ENCODE assay signal across 21 cellular contexts in the genomic region with DNA sequence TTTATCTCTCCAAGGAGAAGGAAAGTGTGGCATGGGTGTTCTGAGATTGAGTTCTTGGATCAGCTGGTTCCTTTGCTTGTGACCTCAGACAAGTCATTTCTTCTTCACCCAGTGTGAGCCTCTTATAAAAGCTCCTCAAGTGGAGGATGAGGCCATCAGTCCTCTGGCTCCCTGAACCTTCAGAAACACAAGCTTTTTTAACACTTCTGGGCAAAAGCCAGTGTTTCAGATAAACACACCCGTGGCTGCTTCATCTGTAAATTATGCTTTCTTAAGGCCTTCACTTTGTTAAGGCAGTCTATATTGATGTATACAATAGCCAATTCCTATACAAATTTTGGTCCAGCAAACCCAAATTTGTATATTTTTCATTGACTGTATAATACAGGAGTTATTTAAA.
A peak's percentile ranks its signal among the peaks of the same experiment; 100 is the strongest.
DNase-seq lines count a peak whose midpoint lies in the region; ATAC-seq and TF ChIP-seq lines count a peak whose summit lies in the region.
"Had no signal": no experiment of that assay in that cellular context is flagged by ENCODE, and none has a peak within 500 bp of the region (broad histone marks: within the 10 kb centered on the region; RNA-seq: fewer than 3 reads in every experiment).

No MANE protein-coding gene starts in this region.

- H3K4me1 ChIP-seq in liver (ENCODE audit: control insufficient read depth in 4 of 4, insufficient read depth in 4 of 4, low read length in 3 of 4) = peaks cover 0 to 33% (median 16%) of the 10 kb centered on the region in 4 donors
- peaks cover 0 to 85% (median 40%) of the 10 kb centered on the region in 4 donors for H3K4me1 ChIP-seq in tibial artery
- H3K4me1 ChIP-seq: adrenal gland, BE2C had no signal

- peaks cover 0 to 8% (median 0%) of the 10 kb centered on the region in 4 donors for H3K36me3 ChIP-seq in liver (ENCODE audit: control insufficient read depth in 4 of 4, insufficient read depth in 3 of 4, low read depth in 1 of 4, low read length in 3 of 4)
- peaks cover 4 to 25% (median 21%) of the 10 kb centered on the region in 3 donors for H3K36me3 ChIP-seq in tibial artery
- H3K36me3 ChIP-seq: adrenal gland, BE2C had no signal

- no peak for ATAC-seq in GM21529 (IDR thresholded peaks at IDR 0.05; ENCODE audit: unreplicated experiment)

- H3K4me3 ChIP-seq in choroid plexus epithelial cell (ENCODE audit: low read depth, low read length) = no peak overlapping the region
- no peak overlapping the region for H3K4me3 ChIP-seq in liver (ENCODE audit: low read depth in 1 of 3, low read length in 3 of 3)
- no peak overlapping the region for H3K4me3 ChIP-seq in tibial artery
- H3K4me3 ChIP-seq: adrenal gland had no signal

- no peaks in the 10 kb centered on the region for H3K27me3 ChIP-seq in liver (ENCODE audit: control insufficient read depth in 4 of 4, insufficient read depth in 4 of 4, low read length in 3 of 4)
- no peaks in the 10 kb centered on the region for H3K27me3 ChIP-seq in tibial artery
- H3K27me3 ChIP-seq: adrenal gland, BE2C had no signal

- WGBS in liver = 51% methylated on average over 1 of the region's 1 CpG

- peak overlapping the region in 1 of 2 donors; percentile 29 for H3K9ac ChIP-seq in liver (ENCODE audit: low read depth in 1 of 2, low read length in 2 of 2)

- no peaks in the 10 kb centered on the region for H3K9me3 ChIP-seq in liver (ENCODE audit: control insufficient read depth in 4 of 4, low read length in 3 of 4)
- H3K9me3 ChIP-seq in tibial artery = no peaks in the 10 kb centered on the region
- H3K9me3 ChIP-seq: adrenal gland, BE2C had no signal

- DNase-seq in OCI-M1 (lab: John Stamatoyannopoulos, UW) (peak; percentile 78), choroid plexus epithelial cell (ENCODE audit: low read depth) (peak; percentile 34), tibial artery (no peak), HCEC 1CT (no peak), posterior vena cava (ENCODE audit: low spot score) (no peak)
- DNase-seq: activated CD4-positive, CD25-positive, alpha-beta regulatory T cell; adrenal gland; BE2C; effector memory CD4-positive, alpha-beta T cell; foreskin fibroblast; GF-D8; HFFc6; KG1; left cardiac atrium; NCI-H2081; right cardiac atrium; SHP77 treated with DMSO at 0.1 percent for 48 hours; stimulated activated naive CD4-positive, alpha-beta T cell treated with Interleukin-2 at 50 U/mL for 16 hours; T-helper 2 cell had no signal

- intact Hi-C loops in tibial artery (cut with DNase I; ENCODE audit: low total_unique reads) (no loop called here), posterior vena cava (cut with DNase I) (no loop called here)

- TF ChIP-seq RAD21 in liver (IDR thresholded peaks at IDR 0.05) = no peak

- H3K27ac ChIP-seq in liver (ENCODE audit: low read depth in 1 of 2, low read length in 2 of 2) = peak overlapping the region; percentile 64 to 79
- H3K27ac ChIP-seq in tibial artery = peak overlapping the region; percentile 48 to 62

- TF ChIP-seq CTCF in choroid plexus epithelial cell (conservative IDR thresholded peaks at IDR 0.05; ENCODE audit: low read depth, low read length) (no peak), liver (IDR thresholded peaks at IDR 0.05; ENCODE audit: low read depth, low read length, missing input control) (no peak), tibial artery (IDR thresholded peaks at IDR 0.05) (no peak)

TF ChIP-seq in liver, 16 proteins besides CTCF, POLR2A, EP300 and RAD21:
- TF ChIP-seq FOXA2 (IDR thresholded peaks at IDR 0.05) (no peak), RXRA (IDR thresholded peaks at IDR 0.05) (no peak)
- TF ChIP-seq, protein P1, sequence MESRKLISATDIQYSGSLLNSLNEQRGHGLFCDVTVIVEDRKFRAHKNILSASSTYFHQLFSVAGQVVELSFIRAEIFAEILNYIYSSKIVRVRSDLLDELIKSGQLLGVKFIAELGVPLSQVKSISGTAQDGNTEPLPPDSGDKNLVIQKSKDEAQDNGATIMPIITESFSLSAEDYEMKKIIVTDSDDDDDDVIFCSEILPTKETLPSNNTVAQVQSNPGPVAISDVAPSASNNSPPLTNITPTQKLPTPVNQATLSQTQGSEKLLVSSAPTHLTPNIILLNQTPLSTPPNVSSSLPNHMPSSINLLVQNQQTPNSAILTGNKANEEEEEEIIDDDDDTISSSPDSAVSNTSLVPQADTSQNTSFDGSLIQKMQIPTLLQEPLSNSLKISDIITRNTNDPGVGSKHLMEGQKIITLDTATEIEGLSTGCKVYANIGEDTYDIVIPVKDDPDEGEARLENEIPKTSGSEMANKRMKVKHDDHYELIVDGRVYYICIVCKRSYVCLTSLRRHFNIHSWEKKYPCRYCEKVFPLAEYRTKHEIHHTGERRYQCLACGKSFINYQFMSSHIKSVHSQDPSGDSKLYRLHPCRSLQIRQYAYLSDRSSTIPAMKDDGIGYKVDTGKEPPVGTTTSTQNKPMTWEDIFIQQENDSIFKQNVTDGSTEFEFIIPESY (IDR thresholded peaks at IDR 0.05) = no peak

Comparison
In these comparisons a context has a peak if more than half of its experiments do, and no peak if none do; other contexts are left out.
1. DNase-seq: peak in OCI-M1 (single experiment) and choroid plexus epithelial cell (single experiment); none in tibial artery (0 of 2), HCEC 1CT (single experiment) and posterior vena cava (single experiment).